ENCODE assay signal across 6 cellular contexts in genomic region chr7:99499356-99499712, GRCh38.
A peak's percentile ranks its signal among the peaks of the same experiment; 100 is the strongest.
DNase-seq lines count a peak whose midpoint lies in the region; TF ChIP-seq lines count a peak whose summit lies in the region.

No MANE protein-coding gene starts in this region.

- no peaks in the 10 kb centered on the region for H4K20me1 ChIP-seq in KMS-11 (ENCODE audit: insufficient read depth)

- peaks cover 15% of the 10 kb centered on the region for H3K4me1 ChIP-seq in KMS-11 (ENCODE audit: low read depth, poor library complexity, severe bottlenecking)
- H3K4me1 ChIP-seq in duodenal mucosa (ENCODE audit: control insufficient read depth in 1 of 2, insufficient read depth in 2 of 2, low read length in 2 of 2), result peaks cover 13 to 25% of the 10 kb centered on the region in 2 donors

- no peak for TF ChIP-seq CTCF in KMS-11 (conservative IDR thresholded peaks at IDR 0.05; ENCODE audit: low read depth, low read length)
- no peak for TF ChIP-seq CTCF in retinal pigment epithelial cell (conservative IDR thresholded peaks at IDR 0.05; ENCODE audit: low read depth, low read length)

- DNase-seq in retinal pigment epithelial cell (ENCODE audit: low read depth) (no peak), GM19240 (ENCODE audit: insufficient read length, low spot score) (no peak), NCI-H1105 (lab: John Stamatoyannopoulos, UW) (no peak)

- H3K27ac ChIP-seq in KMS-11 (peak overlapping the region; percentile 95), duodenal mucosa (ENCODE audit: low read depth, low read length) (peak overlapping the region; percentile 98)

- H3K36me3 ChIP-seq in KMS-11 (ENCODE audit: insufficient read depth), result peaks cover 18% of the 10 kb centered on the region; the same call in 1 of the 2 replicates
- H3K36me3 ChIP-seq in duodenal mucosa (ENCODE audit: control insufficient read depth in 1 of 2, insufficient read depth in 2 of 2, low read length in 2 of 2), result peaks cover 1 to 13% of the 10 kb centered on the region in 2 donors

- peak overlapping the region; percentile 99; the same call in 1 of the 2 replicates for H2AFZ ChIP-seq in KMS-11 (ENCODE audit: low read depth)

- peaks cover under 1 to 1% of the 10 kb centered on the region in 2 donors for H3K9me3 ChIP-seq in duodenal mucosa (ENCODE audit: control insufficient read depth in 1 of 2, low read length in 2 of 2)

- peak overlapping the region; percentile 94 for H3K4me3 ChIP-seq in GM08714 (ENCODE audit: low read length)
- H3K4me3 ChIP-seq in KMS-11 (IDR thresholded peaks at IDR 0.05; ENCODE audit: insufficient read depth, low read depth, low read length), result no peak overlapping the region
- peak overlapping the region; percentile 98 to 100 for H3K4me3 ChIP-seq in duodenal mucosa (ENCODE audit: low read depth in 1 of 2, low read length in 2 of 2)
- H3K4me3 ChIP-seq in retinal pigment epithelial cell (ENCODE audit: low read length), result peak overlapping the region; percentile 97

- H3K9ac ChIP-seq in KMS-11 (peak overlapping the region; percentile 88), duodenal mucosa (ENCODE audit: low read depth in 1 of 2, low read length in 2 of 2) (peak overlapping the region; percentile 97 to 98)

- no peaks in the 10 kb centered on the region for H3K27me3 ChIP-seq in KMS-11 (ENCODE audit: insufficient read depth, low read depth)
- H3K27me3 ChIP-seq in duodenal mucosa (ENCODE audit: control insufficient read depth in 1 of 2, insufficient read depth in 2 of 2, low read length in 2 of 2), result no peaks in the 10 kb centered on the region

- peak overlapping the region; percentile 65 for H3K4me2 ChIP-seq in KMS-11

- peaks cover 51% of the 10 kb centered on the region for H3K79me2 ChIP-seq in KMS-11 (ENCODE audit: insufficient read depth, low read depth)
